Comparison of ENCODE assay signal across 14 cellular contexts in genomic region chr17:57527437-57528083, GRCh38.
DNase-seq lines count a peak whose midpoint lies in the region; TF ChIP-seq lines count a peak whose summit lies in the region.
"Had no signal": no experiment of that assay in that cellular context is flagged by ENCODE, and none has a peak within 500 bp of the region (broad histone marks: within the 10 kb centered on the region; RNA-seq: fewer than 3 reads in every experiment).

No MANE protein-coding gene starts in this region.

- no peak for TF ChIP-seq POLR2A in esophagus muscularis mucosa (IDR thresholded peaks at IDR 0.05; ENCODE audit: low read depth)

- no peaks in the 10 kb centered on the region for H3K36me3 ChIP-seq in esophagus muscularis mucosa

- peaks cover 11 to 31% (median 23%) of the 10 kb centered on the region in 4 donors for H3K4me1 ChIP-seq in esophagus muscularis mucosa

- no peak for TF ChIP-seq EP300 in esophagus muscularis mucosa (IDR thresholded peaks at IDR 0.05)

- WGBS in esophagus muscularis mucosa, result 78% methylated on average over 10 of the region's 10 CpGs

- peak overlapping the region in 54 of 59 donors; percentile 3 to 87 (median 66) for H3K27ac ChIP-seq in dorsolateral prefrontal cortex
- H3K27ac ChIP-seq in esophagus muscularis mucosa (replicated peaks in 1 of 4), result no peak overlapping the region
- H3K27ac ChIP-seq: epithelial cell of prostate, HL-60, skin epidermis had no signal

- TF ChIP-seq CTCF in dorsolateral prefrontal cortex (IDR thresholded peaks at IDR 0.05 in 54 of 56, conservative IDR thresholded peaks at IDR 0.05 in 2 of 56; ENCODE audit: low read depth in 1 of 56, partially characterized antibody in 56 of 56) (no peak), esophagus muscularis mucosa (IDR thresholded peaks at IDR 0.05) (no peak)

- H3K4me3 ChIP-seq in dorsolateral prefrontal cortex, result no peak overlapping the region
- H3K4me3 ChIP-seq in esophagus muscularis mucosa, result no peak overlapping the region
- H3K4me3 ChIP-seq: skin epidermis had no signal

- H3K27me3 ChIP-seq in dorsolateral prefrontal cortex (no peaks in the 10 kb centered on the region), esophagus muscularis mucosa (no peaks in the 10 kb centered on the region)

- intact Hi-C loops in dorsolateral prefrontal cortex (cut with DNase I) (no loop called here), esophagus muscularis mucosa (cut with DNase I) (no loop called here)

- no peaks in the 10 kb centered on the region for H3K9me3 ChIP-seq in esophagus muscularis mucosa

- peak; percentile 19 for DNase-seq in NCI-H1105 treated with DMSO at 0.1 percent for 48 hours (lab: John Stamatoyannopoulos, UW)
- no peak for DNase-seq in NCI-H1105 (lab: John Stamatoyannopoulos, UW)
- DNase-seq in NCI-H524 (lab: John Stamatoyannopoulos, UW), result peak; percentile 71 to 84
- no peak for DNase-seq in dorsolateral prefrontal cortex
- peak; percentile 83 for DNase-seq in retina
- DNase-seq in DMS53 treated with DMSO at 0.1 percent for 48 hours (lab: John Stamatoyannopoulos, UW; ENCODE audit: unreplicated experiment), result no peak
- DNase-seq in dedifferentiated amniotic fluid mesenchymal stem cell (ENCODE audit: extremely low spot score), result no peak
- DNase-seq in esophagus muscularis mucosa (ENCODE audit: extremely low spot score), result no peak
- DNase-seq: midbrain, NCI-H1694, RPMI8226 had no signal

Comparison
In these comparisons a context has a peak if more than half of its experiments do, and no peak if none do; other contexts are left out.
1. DNase-seq: peak in NCI-H1105 treated with DMSO at 0.1 percent for 48 hours (single experiment), NCI-H524 (2 of 2) and retina (single experiment); none in NCI-H1105 (single experiment), dorsolateral prefrontal cortex (0 of 10), DMS53 treated with DMSO at 0.1 percent for 48 hours (single experiment), dedifferentiated amniotic fluid mesenchymal stem cell (single experiment) and esophagus muscularis mucosa (single experiment).
2. H3K27ac ChIP-seq: peak in dorsolateral prefrontal cortex (54 of 59); none in esophagus muscularis mucosa (0 of 4).